ENCODE assay signal across 24 cellular contexts in genomic region chr6:85065831-85066230, GRCh38.
"Had no signal": no experiment of that assay in that cellular context is flagged by ENCODE, and none has a peak within 500 bp of the region (broad histone marks: within the 10 kb centered on the region; RNA-seq: fewer than 3 reads in every experiment).

No MANE protein-coding gene starts in this region.

- DNase-seq: activated CD4-positive, alpha-beta T cell treated with anti-CD3 and anti-CD28 coated beads, Interleukin-2, amount 10 ng/mL, durations not matched to agents 7 days and 5 days; activated CD4-positive, CD25-positive, alpha-beta regulatory T cell treated with anti-CD3 and anti-CD28 coated beads, Interleukin-2, amount 50 U/mL, for 72 hours; activated T-cell treated with anti-CD3 and anti-CD28 coated beads, Interleukin-2, amount 50 U/mL, for 24 hours; adrenal gland; brain microvascular endothelial cell; central memory CD4-positive, alpha-beta T cell; dermis blood vessel endothelial cell; effector CD8-positive, alpha-beta T cell; erythroblast; gastrocnemius medialis; hippocampal formation; kidney glomerular epithelial cell; left ventricle myocardium superior; nephron progenitor cell; nucleus accumbens; posterior cingulate gyrus; right lobe of liver; stimulated activated CD4-positive, alpha-beta T cell treated with anti-CD3 and anti-CD28 coated beads, Interleukin-2, amount 100 ng/mL, for 48 hours; stimulated activated CD8-positive, alpha-beta memory T cell treated with anti-CD3 and anti-CD28 coated beads, Interleukin-4, amount 100 ng/mL, for 48 hours; stimulated activated naive B cell treated with anti-CD40 and anti-IgM and Interleukin-4, amounts not matched to agents 10 μg/mL and 1 μg/mL and 100 μg/mL, for 72 hours; thyroid gland had no signal

- H3K4me3 ChIP-seq: adrenal gland, ascending aorta, gastrocnemius medialis, right lobe of liver, thyroid gland had no signal

- H3K27ac ChIP-seq: adrenal gland, ascending aorta, brain microvascular endothelial cell, gastrocnemius medialis, right lobe of liver, thyroid gland had no signal

- H3K36me3 ChIP-seq: adrenal gland, ascending aorta, brain microvascular endothelial cell, gastrocnemius medialis, right lobe of liver, thyroid gland had no signal

- H3K9me3 ChIP-seq: adrenal gland, ascending aorta, gastrocnemius medialis, right lobe of liver, thyroid gland had no signal

- H3K4me1 ChIP-seq: adrenal gland, ascending aorta, gastrocnemius medialis, thyroid gland had no signal

- H3K27me3 ChIP-seq: adrenal gland, ascending aorta, brain microvascular endothelial cell, gastrocnemius medialis, right lobe of liver, thyroid gland had no signal

- ATAC-seq: activated naive CD4-positive, alpha-beta T cell treated with anti-CD3 and anti-CD28 coated beads, Interleukin-2, amount 50 U/mL, for 72 hours; activated T-helper 17 cell treated with anti-CD3 and anti-CD28 coated beads, Interleukin-2, amount 50 U/mL, for 72 hours; gastrocnemius medialis; left ventricle myocardium superior; right lobe of liver; stimulated activated naive B cell treated with anti-CD40 and anti-IgM and Interleukin-4, amounts not matched to agents 10 μg/mL and 1 μg/mL and 100 μg/mL, for 72 hours had no signal
